ENCODE assay signal across 1 cellular context in genomic region chr15:64925335-64926330, GRCh38.
TF ChIP-seq lines count a peak whose summit lies in the region.

No MANE protein-coding gene starts in this region.

TF ChIP-seq in HepG2, 621 proteins besides CTCF, POLR2A, EP300 and RAD21 (continued from another document):
- no peak for TF ChIP-seq ZNF235 (CRISPR knock-in tag; IDR thresholded peaks at IDR 0.05; ENCODE audit: borderline replicate concordance)
- TF ChIP-seq PTBP1 (IDR thresholded peaks at IDR 0.05; ENCODE audit: low read depth, low read length, poor library complexity, severe bottlenecking): no peak
- no peak for TF ChIP-seq ZNF597 (CRISPR knock-in tag; IDR thresholded peaks at IDR 0.05)
- TF ChIP-seq ZBTB38 (CRISPR knock-in tag; IDR thresholded peaks at IDR 0.05): no peak
- no peak for TF ChIP-seq CBX5 (CRISPR knock-in tag; IDR thresholded peaks at IDR 0.05; ENCODE audit: borderline replicate concordance)
- no peak for TF ChIP-seq STAG1 (CRISPR knock-in tag; IDR thresholded peaks at IDR 0.05)
- no peak for TF ChIP-seq NR2F1 (CRISPR knock-in tag; IDR thresholded peaks at IDR 0.05)
